9 cellular contexts compared by ENCODE assay signal in the genomic region with DNA sequence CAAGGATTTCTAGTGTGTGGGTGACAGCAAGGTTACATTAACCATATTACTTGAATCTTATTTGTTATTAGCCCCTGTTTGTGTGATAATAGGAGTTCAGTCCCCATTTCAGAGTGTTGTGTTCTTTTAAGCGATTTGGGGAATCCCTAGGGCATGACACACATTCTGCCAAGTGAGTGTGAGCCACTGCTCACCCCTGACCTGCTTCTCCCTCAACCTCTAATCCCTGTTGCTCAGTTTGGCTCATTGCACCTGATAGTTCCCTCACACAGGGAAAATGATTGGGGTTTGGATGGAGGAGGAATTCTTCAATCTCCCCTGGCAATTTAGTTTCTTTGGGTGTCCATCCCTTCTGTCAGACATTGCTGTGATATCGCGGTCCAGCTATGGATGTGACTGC.
"Had no signal": no experiment of that assay in that cellular context is flagged by ENCODE, and none has a peak within 500 bp of the region (broad histone marks: within the 10 kb centered on the region; RNA-seq: fewer than 3 reads in every experiment).

No MANE protein-coding gene starts in this region.

- H3K4me1 ChIP-seq: HAP-1 had no signal

- ATAC-seq: GM23338, HCT116, K562 had no signal

- H3K4me2 ChIP-seq: GM23338 had no signal

- FAIRE-seq: K562 had no signal

- DNase-seq: H7, HFFc6, IMR-90, KG1 had no signal

- H3K9me3 ChIP-seq: HAP-1 had no signal

- H2AFZ ChIP-seq: GM23338 had no signal

- H3K36me3 ChIP-seq: HAP-1 had no signal

- H3K4me3 ChIP-seq: GM23338, HAP-1, K562 had no signal

- H3K27ac ChIP-seq: HL-60 had no signal
